1 cellular context compared by ENCODE assay signal in the genomic region with DNA sequence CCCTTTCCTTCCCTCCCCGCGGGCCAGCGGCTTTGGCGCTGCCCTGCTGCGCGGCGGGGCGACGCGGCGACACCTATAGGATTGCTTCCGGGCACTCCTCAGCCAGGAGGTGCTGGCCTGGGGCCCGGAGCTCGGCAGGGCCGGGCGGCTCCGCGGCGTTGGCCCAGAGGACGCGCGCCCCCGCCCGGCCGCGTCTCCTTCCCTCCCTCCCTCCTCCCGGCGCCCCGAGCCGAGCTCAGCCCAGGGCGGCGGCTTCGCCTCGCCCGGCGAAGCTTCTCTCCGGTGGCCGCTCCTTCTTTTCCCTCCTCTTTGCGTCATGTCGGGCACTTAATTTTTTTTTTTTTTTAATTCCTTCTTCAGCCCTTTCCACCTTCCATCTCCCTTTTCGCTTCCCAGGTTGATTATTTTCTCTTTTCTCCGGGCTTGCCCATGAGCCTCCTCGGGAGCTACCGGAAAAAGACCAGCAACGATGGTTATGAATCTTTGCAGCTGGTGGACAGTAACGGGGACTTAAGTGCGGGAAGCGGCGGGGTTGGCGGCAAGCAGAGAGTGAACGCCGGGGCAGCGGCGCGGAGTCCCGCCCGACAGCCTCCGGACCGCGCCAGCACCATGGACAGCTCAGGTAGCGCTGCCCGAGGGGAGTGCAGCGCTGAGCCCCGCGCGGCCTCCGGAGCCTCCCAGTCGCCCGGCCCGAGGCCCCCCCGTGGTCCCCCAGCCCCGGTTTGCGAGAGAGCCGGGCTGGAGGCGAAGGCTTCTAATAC.
TF ChIP-seq lines count a peak whose summit lies in the region.

TSS of gene DNAJC6 (plus strand) at position 227 of the 761 bp plus-strand sequence. CDS start at position 430, 203 bp downstream.

TF ChIP-seq in HepG2, 621 proteins besides CTCF, POLR2A, EP300 and RAD21 (continued from another document and continues in another):
- TF ChIP-seq, protein P1, sequence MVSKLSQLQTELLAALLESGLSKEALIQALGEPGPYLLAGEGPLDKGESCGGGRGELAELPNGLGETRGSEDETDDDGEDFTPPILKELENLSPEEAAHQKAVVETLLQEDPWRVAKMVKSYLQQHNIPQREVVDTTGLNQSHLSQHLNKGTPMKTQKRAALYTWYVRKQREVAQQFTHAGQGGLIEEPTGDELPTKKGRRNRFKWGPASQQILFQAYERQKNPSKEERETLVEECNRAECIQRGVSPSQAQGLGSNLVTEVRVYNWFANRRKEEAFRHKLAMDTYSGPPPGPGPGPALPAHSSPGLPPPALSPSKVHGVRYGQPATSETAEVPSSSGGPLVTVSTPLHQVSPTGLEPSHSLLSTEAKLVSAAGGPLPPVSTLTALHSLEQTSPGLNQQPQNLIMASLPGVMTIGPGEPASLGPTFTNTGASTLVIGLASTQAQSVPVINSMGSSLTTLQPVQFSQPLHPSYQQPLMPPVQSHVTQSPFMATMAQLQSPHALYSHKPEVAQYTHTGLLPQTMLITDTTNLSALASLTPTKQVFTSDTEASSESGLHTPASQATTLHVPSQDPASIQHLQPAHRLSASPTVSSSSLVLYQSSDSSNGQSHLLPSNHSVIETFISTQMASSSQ (IDR thresholded peaks at IDR 0.05; ENCODE audit: low read depth) = no peak
- TF ChIP-seq, protein P1 (CRISPR knock-in tag; IDR thresholded peaks at IDR 0.05; ENCODE audit: borderline replicate concordance) = peak; percentile 69
- TF ChIP-seq ZBTB40 (IDR thresholded peaks at IDR 0.05) = no peak
- peak; percentile 76 for TF ChIP-seq ZBTB40 (CRISPR knock-in tag; IDR thresholded peaks at IDR 0.05)
- TF ChIP-seq ZKSCAN8 (CRISPR knock-in tag; IDR thresholded peaks at IDR 0.05; ENCODE audit: borderline replicate concordance) = no peak
- TF ChIP-seq ZNF878 (CRISPR knock-in tag; IDR thresholded peaks at IDR 0.05) = peak; percentile 71; the same call in 1 of the 2 replicates
- peak; percentile 71 for TF ChIP-seq SAFB2 (CRISPR knock-in tag; IDR thresholded peaks at IDR 0.05; ENCODE audit: borderline replicate concordance, low read depth)
- TF ChIP-seq CAMTA2 (CRISPR knock-in tag; IDR thresholded peaks at IDR 0.05; ENCODE audit: borderline replicate concordance) = peak; percentile 89; the same call in 1 of the 2 replicates
- TF ChIP-seq ZNF567 (CRISPR knock-in tag; IDR thresholded peaks at IDR 0.05; ENCODE audit: borderline replicate concordance) = no peak
- peak; percentile 67 for TF ChIP-seq FOXO1 (CRISPR knock-in tag; IDR thresholded peaks at IDR 0.05)
- no peak for TF ChIP-seq ZNF17 (CRISPR knock-in tag; IDR thresholded peaks at IDR 0.05)
- no peak for TF ChIP-seq NR2F1 (CRISPR knock-in tag; IDR thresholded peaks at IDR 0.05)
- peak; percentile 84 for TF ChIP-seq MEF2D (CRISPR knock-in tag; IDR thresholded peaks at IDR 0.05)
- TF ChIP-seq ZNF597 (CRISPR knock-in tag; IDR thresholded peaks at IDR 0.05) = no peak
- TF ChIP-seq, protein P2, sequence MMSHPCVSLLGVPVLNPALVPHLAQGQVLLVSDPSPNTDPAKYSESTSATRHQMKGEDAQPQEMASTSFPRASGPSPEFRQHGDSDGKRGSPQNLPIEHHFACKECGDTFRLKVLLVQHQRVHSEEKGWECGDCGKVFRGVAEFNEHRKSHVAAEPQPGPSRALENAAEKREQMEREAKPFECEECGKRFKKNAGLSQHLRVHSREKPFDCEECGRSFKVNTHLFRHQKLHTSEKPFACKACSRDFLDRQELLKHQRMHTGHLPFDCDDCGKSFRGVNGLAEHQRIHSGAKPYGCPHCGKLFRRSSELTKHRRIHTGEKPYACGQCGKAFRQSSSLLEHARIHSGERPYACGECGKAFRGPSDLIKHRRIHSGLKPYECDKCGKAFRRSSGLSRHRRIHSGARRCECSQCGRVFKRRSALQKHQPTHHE (CRISPR knock-in tag; IDR thresholded peaks at IDR 0.05; ENCODE audit: borderline replicate concordance) = peak; percentile 73
- TF ChIP-seq ASH2L (IDR thresholded peaks at IDR 0.05; ENCODE audit: insufficient read length, low read depth, low read length) = no peak
- no peak for TF ChIP-seq ZNF136 (CRISPR knock-in tag; IDR thresholded peaks at IDR 0.05; ENCODE audit: low read depth)
- no peak for TF ChIP-seq RNF2 (conservative IDR thresholded peaks at IDR 0.05; ENCODE audit: low read depth)
- TF ChIP-seq ZBTB7A (CRISPR knock-in tag; IDR thresholded peaks at IDR 0.05) = no peak
- TF ChIP-seq MXI1 (IDR thresholded peaks at IDR 0.05; ENCODE audit: borderline replicate concordance, low read depth, low read length) = peak; percentile 47; the same call in 1 of the 3 replicates
- TF ChIP-seq ZNF530 (CRISPR knock-in tag; IDR thresholded peaks at IDR 0.05; ENCODE audit: low read depth) = no peak
- TF ChIP-seq NFE2L2 (IDR thresholded peaks at IDR 0.05; ENCODE audit: low read length) = no peak
- peak; percentile 91; the same call in 1 of the 2 replicates for TF ChIP-seq EEA1 (CRISPR knock-in tag; IDR thresholded peaks at IDR 0.05; ENCODE audit: borderline replicate concordance)
- TF ChIP-seq ZFP82 (CRISPR knock-in tag; IDR thresholded peaks at IDR 0.05; ENCODE audit: borderline replicate concordance) = peak; percentile 65; the same call in 1 of the 2 replicates
- peak; percentile 61; the same call in 1 of the 2 replicates for TF ChIP-seq ZNF12 (CRISPR knock-in tag; IDR thresholded peaks at IDR 0.05)
- no peak for TF ChIP-seq CBX2 (IDR thresholded peaks at IDR 0.05; ENCODE audit: low read depth, low read length)
- no peak for TF ChIP-seq CBX2 (CRISPR knock-in tag; IDR thresholded peaks at IDR 0.05; ENCODE audit: low read depth)
- peak; percentile 81; the same call in 1 of the 2 replicates for TF ChIP-seq ZNF691 (CRISPR knock-in tag; IDR thresholded peaks at IDR 0.05; ENCODE audit: borderline replicate concordance, low read depth)
- TF ChIP-seq, protein P3, sequence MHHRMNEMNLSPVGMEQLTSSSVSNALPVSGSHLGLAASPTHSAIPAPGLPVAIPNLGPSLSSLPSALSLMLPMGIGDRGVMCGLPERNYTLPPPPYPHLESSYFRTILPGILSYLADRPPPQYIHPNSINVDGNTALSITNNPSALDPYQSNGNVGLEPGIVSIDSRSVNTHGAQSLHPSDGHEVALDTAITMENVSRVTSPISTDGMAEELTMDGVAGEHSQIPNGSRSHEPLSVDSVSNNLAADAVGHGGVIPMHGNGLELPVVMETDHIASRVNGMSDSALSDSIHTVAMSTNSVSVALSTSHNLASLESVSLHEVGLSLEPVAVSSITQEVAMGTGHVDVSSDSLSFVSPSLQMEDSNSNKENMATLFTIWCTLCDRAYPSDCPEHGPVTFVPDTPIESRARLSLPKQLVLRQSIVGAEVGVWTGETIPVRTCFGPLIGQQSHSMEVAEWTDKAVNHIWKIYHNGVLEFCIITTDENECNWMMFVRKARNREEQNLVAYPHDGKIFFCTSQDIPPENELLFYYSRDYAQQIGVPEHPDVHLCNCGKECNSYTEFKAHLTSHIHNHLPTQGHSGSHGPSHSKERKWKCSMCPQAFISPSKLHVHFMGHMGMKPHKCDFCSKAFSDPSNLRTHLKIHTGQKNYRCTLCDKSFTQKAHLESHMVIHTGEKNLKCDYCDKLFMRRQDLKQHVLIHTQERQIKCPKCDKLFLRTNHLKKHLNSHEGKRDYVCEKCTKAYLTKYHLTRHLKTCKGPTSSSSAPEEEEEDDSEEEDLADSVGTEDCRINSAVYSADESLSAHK (CRISPR knock-in tag; IDR thresholded peaks at IDR 0.05; ENCODE audit: borderline replicate concordance) = no peak
- TF ChIP-seq SKIL (CRISPR knock-in tag; IDR thresholded peaks at IDR 0.05; ENCODE audit: borderline replicate concordance) = 0 out of 2 replicates have a peak, but pooled peaks have one; percentile 31
- peak; percentile 47; the same call in 1 of the 2 replicates for TF ChIP-seq MYC (CRISPR knock-in tag; IDR thresholded peaks at IDR 0.05; ENCODE audit: borderline replicate concordance)
